In genomic region chr3:186786810-186787375, GRCh38 we compare ENCODE assay signal across 9 cellular contexts. TPM values are rescaled to one million over a fixed set of nuclear protein-coding genes. Genes with fewer than 3 reads are reported as not detected.
DNase-seq lines count a peak whose midpoint lies in the region; ATAC-seq, FAIRE-seq and TF ChIP-seq lines count a peak whose summit lies in the region.
"Had no signal": no experiment of that assay in that cellular context is flagged by ENCODE, and none has a peak within 500 bp of the region (broad histone marks: within the 10 kb centered on the region; RNA-seq: fewer than 3 reads in every experiment).

No MANE protein-coding gene starts in this region.

- peak overlapping the region; percentile 50 for H3K27ac Mint-ChIP-seq in nephron progenitor cell

- H3K4me1 ChIP-seq in DND-41 (ENCODE audit: insufficient read depth, low read length) = peaks cover 42% of the 10 kb centered on the region
- peaks cover 5% of the 10 kb centered on the region for H3K4me1 ChIP-seq in colonic mucosa

- TF ChIP-seq CTCF in DND-41 (IDR thresholded peaks at IDR 0.05; ENCODE audit: borderline replicate concordance, extremely low read depth, low read length, poor library complexity, severe bottlenecking) = no peak
- no peak for TF ChIP-seq CTCF in LNCaP clone FGC (IDR thresholded peaks at IDR 0.05; ENCODE audit: control insufficient read depth, extremely low read depth, insufficient read depth)
- TF ChIP-seq CTCF in colonic mucosa (IDR thresholded peaks at IDR 0.05) = no peak
- no peak for TF ChIP-seq CTCF in nephron progenitor cell (IDR thresholded peaks at IDR 0.05)

- peak overlapping the region; percentile 78; the same call in 1 of the 2 replicates for H3K4me2 ChIP-seq in DND-41 (ENCODE audit: insufficient read depth, low read length)

- H3K36me3 ChIP-seq in DND-41 (ENCODE audit: insufficient read depth, low read length) (peaks cover 75% of the 10 kb centered on the region), colonic mucosa (peaks cover 33% of the 10 kb centered on the region)

- peaks cover 53% of the 10 kb centered on the region for H3K4me1 Mint-ChIP-seq in nephron progenitor cell

- peaks cover 65% of the 10 kb centered on the region for H3K79me2 ChIP-seq in DND-41 (ENCODE audit: insufficient read depth, low read length)

- H3K9me3 Mint-ChIP-seq in nephron progenitor cell = no peaks in the 10 kb centered on the region

- H3K27me3 Mint-ChIP-seq in nephron progenitor cell (ENCODE audit: low read depth, poor library complexity) = no peaks in the 10 kb centered on the region

- H3K4me3 Mint-ChIP-seq in nephron progenitor cell = peak overlapping the region; percentile 64

- DNase-seq in DND-41 = no peak
- no peak for DNase-seq in LNCaP clone FGC (ENCODE audit: low read depth)
- no peak for DNase-seq in colonic mucosa
- no peak for DNase-seq in nephron progenitor cell
- DNase-seq in stimulated activated CD4-positive, alpha-beta T cell treated with anti-CD3 and anti-CD28 coated beads, Interleukin-4, amount 100 ng/mL, for 1 hour = no peak
- no peak for DNase-seq in COLO829 (ENCODE audit: low spot score)
- no peak for DNase-seq in urothelium cell line (ENCODE audit: low spot score)
- DNase-seq in Ammon's horn (ENCODE audit: low spot score) = no peak

- H3K27ac ChIP-seq in DND-41 (ENCODE audit: low read length) (no peak overlapping the region), colonic mucosa (no peak overlapping the region)

- no peak for ATAC-seq in DND-41 (ENCODE audit: insufficient read depth, low read depth)

- peaks cover 64% of the 10 kb centered on the region for H3K36me3 Mint-ChIP-seq in nephron progenitor cell (ENCODE audit: low read depth)

- H3K9me3 ChIP-seq in DND-41 (ENCODE audit: insufficient read depth, low read length, severe bottlenecking) (no peaks in the 10 kb centered on the region), colonic mucosa (no peaks in the 10 kb centered on the region)

- no peaks in the 10 kb centered on the region for H3K27me3 ChIP-seq in DND-41 (ENCODE audit: insufficient read depth, low read length, poor library complexity)
- H3K27me3 ChIP-seq in colonic mucosa = no peaks in the 10 kb centered on the region

- FAIRE-seq in urothelium cell line (lab: Jason Lieb, UNC) = no peak

- no peak overlapping the region for H2AFZ ChIP-seq in DND-41 (ENCODE audit: low read depth, low read length)

- peaks cover 65% of the 10 kb centered on the region for H4K20me1 ChIP-seq in DND-41 (ENCODE audit: insufficient read depth, low read length)

- intact Hi-C loops in colonic mucosa (cut with DNase I) = no loop called here

- H3K9ac ChIP-seq in DND-41 (ENCODE audit: low read depth, low read length) (peak overlapping the region; percentile 97; the same call in 1 of the 2 replicates), colonic mucosa (ENCODE audit: low read depth in 2 of 2, low read length in 2 of 2) (no peak overlapping the region)

- peak overlapping the region in 1 of 2 experiments; percentile 78; a peak in 1 of 4 replicates for H3K4me3 ChIP-seq in DND-41 (ENCODE audit: low read depth in 1 of 2, low read length in 2 of 2)
- 0 out of 2 replicates have a peak overlapping the region, but pooled peaks have one; percentile 13 for H3K4me3 ChIP-seq in LNCaP clone FGC (ENCODE audit: low read depth, low read length)
- peak overlapping the region; percentile 77 for H3K4me3 ChIP-seq in colonic mucosa

RNA-seq across cellular contexts. Expression of gene EIF4A2, which starts 3.5 kb away (rescaled TPM):
- 100 to 1,000 TPM; 337 to 366 TPM for total RNA-seq in colonic mucosa

RNA-seq across cellular contexts. Expression of gene RFC4, which starts 19.4 kb away (rescaled TPM):
- 10 to 100 TPM; 13.4 to 40.4 TPM for total RNA-seq in colonic mucosa

RNA-seq across cellular contexts. Expression of gene ADIPOQ, which starts 55.6 kb away (rescaled TPM):
- total RNA-seq in colonic mucosa = under 1 TPM; 0.17 to 0.58 TPM
- total RNA-seq: dermis microvascular lymphatic vessel endothelial cell had no signal
